ENCODE assay signal across 8 cellular contexts in genomic region chr16:27450836-27451341, GRCh38. TPM values are rescaled to one million over a fixed set of nuclear protein-coding genes. Genes with fewer than 3 reads are reported as not detected.
DNase-seq lines count a peak whose midpoint lies in the region; ATAC-seq lines count a peak whose summit lies in the region.

No MANE protein-coding gene starts in this region.

- H3K4me3 Mint-ChIP-seq in activated naive CD8-positive, alpha-beta T cell, result peak overlapping the region; percentile 79
- H3K4me3 Mint-ChIP-seq in stimulated activated naive CD8-positive, alpha-beta T cell treated with anti-CD3 and anti-CD28 coated beads, Interleukin-15, Interleukin-2, amounts not matched to agents 100 ng/mL and 50 ng/mL, for 24 hours, result peak overlapping the region; percentile 74

- H3K27me3 Mint-ChIP-seq in activated naive CD8-positive, alpha-beta T cell, result no peaks in the 10 kb centered on the region
- no peaks in the 10 kb centered on the region for H3K27me3 Mint-ChIP-seq in stimulated activated naive CD8-positive, alpha-beta T cell treated with anti-CD3 and anti-CD28 coated beads, Interleukin-15, Interleukin-2, amounts not matched to agents 100 ng/mL and 50 ng/mL, for 24 hours

- no peaks in the 10 kb centered on the region for H3K9me3 Mint-ChIP-seq in activated naive CD8-positive, alpha-beta T cell (ENCODE audit: low read depth)
- peaks cover 5% of the 10 kb centered on the region for H3K9me3 Mint-ChIP-seq in stimulated activated naive CD8-positive, alpha-beta T cell treated with anti-CD3 and anti-CD28 coated beads, Interleukin-15, Interleukin-2, amounts not matched to agents 100 ng/mL and 50 ng/mL, for 24 hours

- intact Hi-C loops in Right ventricle myocardium superior (cut with DNase I), result loop anchor here (10.0 kb wide), 1 partner anchor 1616 kb away; no protein-coding TSS in a partner anchor
- intact Hi-C loops in cardiac septum (cut with DNase I), result loop anchor here (5.0 to 10.0 kb wide), 3 partner anchors 49 to 1616 kb away; partner anchors contain the start of gene IL21R

- ATAC-seq in Right ventricle myocardium superior (ENCODE audit: poor library complexity) (no peak), HG03175 (IDR thresholded peaks at IDR 0.05; ENCODE audit: unreplicated experiment) (peak; percentile 49)

- peaks cover 88% of the 10 kb centered on the region for H3K4me1 Mint-ChIP-seq in activated naive CD8-positive, alpha-beta T cell (ENCODE audit: low read depth)
- H3K4me1 Mint-ChIP-seq in stimulated activated naive CD8-positive, alpha-beta T cell treated with anti-CD3 and anti-CD28 coated beads, Interleukin-15, Interleukin-2, amounts not matched to agents 100 ng/mL and 50 ng/mL, for 24 hours (ENCODE audit: low read depth), result peaks cover 98% of the 10 kb centered on the region

- peak overlapping the region; percentile 95 for H3K27ac Mint-ChIP-seq in activated naive CD8-positive, alpha-beta T cell
- H3K27ac Mint-ChIP-seq in stimulated activated naive CD8-positive, alpha-beta T cell treated with anti-CD3 and anti-CD28 coated beads, Interleukin-15, Interleukin-2, amounts not matched to agents 100 ng/mL and 50 ng/mL, for 24 hours, result peak overlapping the region; percentile 98

- peaks cover 24% of the 10 kb centered on the region for H3K36me3 Mint-ChIP-seq in activated naive CD8-positive, alpha-beta T cell
- H3K36me3 Mint-ChIP-seq in stimulated activated naive CD8-positive, alpha-beta T cell treated with anti-CD3 and anti-CD28 coated beads, Interleukin-15, Interleukin-2, amounts not matched to agents 100 ng/mL and 50 ng/mL, for 24 hours (ENCODE audit: low read depth), result peaks cover 69% of the 10 kb centered on the region

- DNase-seq in Right ventricle myocardium superior (peak; percentile 41), cardiac septum (ENCODE audit: low spot score) (no peak), cortex of kidney (lab: John Stamatoyannopoulos, UW) (no peak), NCI-H69 (lab: John Stamatoyannopoulos, UW) (no peak), iPS-NIHi7 (ENCODE audit: extremely low spot score) (no peak)

RNA-seq across cellular contexts. Expression of gene IL21R, which starts 48.9 kb away (rescaled TPM):
- 0.13 TPM for total RNA-seq in Right ventricle myocardium superior
- total RNA-seq in cardiac septum, result 1.4 TPM
